Comparison of ENCODE assay signal across 27 cellular contexts in the genomic region with DNA sequence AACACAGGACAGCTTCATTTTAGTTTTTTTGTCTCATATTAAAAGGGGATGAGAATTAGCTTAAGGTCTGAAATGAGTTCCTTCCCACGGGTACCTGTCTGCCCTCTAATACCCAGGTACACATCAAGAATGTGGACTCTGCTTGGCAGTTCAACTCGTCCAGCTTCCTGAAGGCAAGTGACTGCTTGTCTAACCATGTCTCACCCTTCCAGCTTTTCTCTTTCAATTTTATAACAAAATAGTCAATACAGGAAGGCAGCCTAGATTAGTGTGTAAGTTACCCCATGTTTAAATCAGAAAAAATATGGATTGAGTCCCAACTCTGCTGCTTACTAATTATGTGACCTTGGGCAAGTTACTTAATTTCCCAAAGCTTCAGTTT. TPM values are rescaled to one million over a fixed set of nuclear protein-coding genes. Genes with fewer than 3 reads are reported as not detected.
"Had no signal": no experiment of that assay in that cellular context is flagged by ENCODE, and none has a peak within 500 bp of the region (broad histone marks: within the 10 kb centered on the region; RNA-seq: fewer than 3 reads in every experiment).

No MANE protein-coding gene starts in this region.

- ATAC-seq: activated CD8-positive, alpha-beta T cell treated with anti-CD3 and anti-CD28 coated beads, Interleukin-2, amount 10 ng/mL, durations not matched to agents 7 days and 5 days had no signal

- H3K4me2 ChIP-seq: KMS-11 had no signal

- H3K27ac Mint-ChIP-seq: activated CD8-positive, alpha-beta T cell treated with anti-CD3 and anti-CD28 coated beads, Interleukin-2, amount 10 ng/mL, durations not matched to agents 7 days and 5 days; activated naive CD4-positive, alpha-beta T cell treated with anti-CD3 and anti-CD28 coated beads, Interleukin-2, amount 50 U/mL, for 24 hours; T-helper 1 cell treated with Interleukin-12 subunit alpha and Interleukin-12 subunit beta and Interleukin-4 antibody, amounts not matched to agents 30 μg/mL and 1 μg/mL, for 36 hours; WTC11 had no signal

- DNase-seq: activated CD4-positive, alpha-beta T cell treated with anti-CD3 and anti-CD28 coated beads for 48 hours; activated CD4-positive, alpha-beta T cell treated with anti-CD3 and anti-CD28 coated beads, Interleukin-2, amount 50 U/mL, for 4 hours; activated CD4-positive, CD25-positive, alpha-beta regulatory T cell treated with anti-CD3 and anti-CD28 coated beads, Interleukin-2, amount 50 U/mL, for 72 hours; activated CD8-positive, alpha-beta memory T cell treated with anti-CD3 and anti-CD28 coated beads, Interleukin-2, amount 50 U/mL, for 48 hours; activated CD8-positive, alpha-beta T cell treated with anti-CD3 and anti-CD28 coated beads, Interleukin-2, amount 10 ng/mL, durations not matched to agents 7 days and 5 days; activated naive CD4-positive, alpha-beta T cell; activated T-cell treated with anti-CD3 and anti-CD28 coated beads, Interleukin-2, amount 50 U/mL, for 1 hour; aorta; MG63; MV-4-11; NCI-H1092 treated with DMSO at 0.1 percent for 48 hours; NCI-H1417 treated with DMSO at 0.1 percent for 48 hours; NCI-H1694; NCI-H2029; NCI-H2107; NCI-H2171 treated with DMSO at 0.1 percent for 48 hours; NCI-H226; NCI-H526; NCI-H774; SHP77 had no signal

- H3K9me3 Mint-ChIP-seq: activated naive CD4-positive, alpha-beta T cell treated with anti-CD3 and anti-CD28 coated beads, Interleukin-2, amount 50 U/mL, for 24 hours; T-helper 1 cell treated with Interleukin-12 subunit alpha and Interleukin-12 subunit beta and Interleukin-4 antibody, amounts not matched to agents 30 μg/mL and 1 μg/mL, for 36 hours had no signal

- H3K36me3 ChIP-seq: MG63 had no signal

- H3K9me3 ChIP-seq: MG63 had no signal

- H3K27me3 ChIP-seq: MG63 had no signal

- H3K27ac ChIP-seq: KMS-11 had no signal

- H3K36me3 Mint-ChIP-seq: activated naive CD4-positive, alpha-beta T cell treated with anti-CD3 and anti-CD28 coated beads, Interleukin-2, amount 50 U/mL, for 24 hours had no signal

- H3K4me3 ChIP-seq: MG63 had no signal

- H3K4me1 Mint-ChIP-seq: activated naive CD4-positive, alpha-beta T cell treated with anti-CD3 and anti-CD28 coated beads, Interleukin-2, amount 50 U/mL, for 24 hours had no signal

- H3K9ac ChIP-seq: KMS-11 had no signal

- H3K4me3 Mint-ChIP-seq: activated CD8-positive, alpha-beta T cell treated with anti-CD3 and anti-CD28 coated beads, Interleukin-2, amount 10 ng/mL, durations not matched to agents 7 days and 5 days; activated naive CD4-positive, alpha-beta T cell treated with anti-CD3 and anti-CD28 coated beads, Interleukin-2, amount 50 U/mL, for 24 hours; T-helper 1 cell treated with Interleukin-12 subunit alpha and Interleukin-12 subunit beta and Interleukin-4 antibody, amounts not matched to agents 30 μg/mL and 1 μg/mL, for 36 hours; WTC11 had no signal

- H3K27me3 Mint-ChIP-seq: activated naive CD4-positive, alpha-beta T cell treated with anti-CD3 and anti-CD28 coated beads, Interleukin-2, amount 50 U/mL, for 24 hours had no signal

RNA-seq across cellular contexts. Expression of a gene that starts 50.5 kb away (rescaled TPM):
- total RNA-seq: activated CD8-positive, alpha-beta T cell treated with anti-CD3 and anti-CD28 coated beads, Interleukin-2, amount 10 ng/mL, durations not matched to agents 7 days and 5 days; NCI-H460; OCI-LY7; SK-MEL-5; WTC11 had no signal
